In genomic region chr1:1631793-1632420, GRCh38 we compare ENCODE assay signal across 9 cellular contexts. TPM values are rescaled to one million over a fixed set of nuclear protein-coding genes. Genes with fewer than 3 reads are reported as not detected.
DNase-seq lines count a peak whose midpoint lies in the region; ATAC-seq and TF ChIP-seq lines count a peak whose summit lies in the region.
"Had no signal": no experiment of that assay in that cellular context is flagged by ENCODE, and none has a peak within 500 bp of the region (broad histone marks: within the 10 kb centered on the region; RNA-seq: fewer than 3 reads in every experiment).

Gene MMP23B, plus strand, starts transcription at chr1:1632173. Its CDS starts 46 bp downstream, at chr1:1632219.

- DNase-seq in activated naive CD8-positive, alpha-beta T cell treated with anti-CD3 and anti-CD28 coated beads, Interleukin-2, amount 10 ng/mL, durations not matched to agents 7 days and 5 days: peak; percentile 48
- no peak for DNase-seq in activated naive CD8-positive, alpha-beta T cell treated with anti-CD3 and anti-CD28 coated beads for 36 hours
- DNase-seq in endodermal cell (peak; percentile 79), cerebellar cortex (ENCODE audit: low spot score) (no peak), middle frontal gyrus (ENCODE audit: extremely low spot score, low spot score) (no peak), GM10248 (ENCODE audit: extremely low spot score) (no peak)
- no peak for DNase-seq in central memory CD4-positive, alpha-beta T cell
- DNase-seq: NCI-H1048 had no signal

- no peak for TF ChIP-seq CTCF in endodermal cell (conservative IDR thresholded peaks at IDR 0.05)
- TF ChIP-seq CTCF in GM10248 (IDR thresholded peaks at IDR 0.05; ENCODE audit: control extremely low read depth, extremely low read depth, low read depth, missing control alignments): no peak

- peaks cover 7% of the 10 kb centered on the region for H3K27me3 Mint-ChIP-seq in activated naive CD8-positive, alpha-beta T cell treated with anti-CD3 and anti-CD28 coated beads, Interleukin-2, amount 10 ng/mL, durations not matched to agents 7 days and 5 days
- peaks cover 7% of the 10 kb centered on the region for H3K27me3 Mint-ChIP-seq in activated naive CD8-positive, alpha-beta T cell treated with anti-CD3 and anti-CD28 coated beads for 36 hours
- H3K27me3 Mint-ChIP-seq in endodermal cell (ENCODE audit: insufficient read depth): peaks cover 12% of the 10 kb centered on the region

- H3K9me3 ChIP-seq in endodermal cell (ENCODE audit: control insufficient read depth, low read length): no peaks in the 10 kb centered on the region
- no peaks in the 10 kb centered on the region for H3K9me3 ChIP-seq in mononuclear cell (ENCODE audit: low read depth, low read length)

- H3K27ac Mint-ChIP-seq in activated naive CD8-positive, alpha-beta T cell treated with anti-CD3 and anti-CD28 coated beads, Interleukin-2, amount 10 ng/mL, durations not matched to agents 7 days and 5 days: peak within 1 kb of the TSS; percentile 63
- H3K27ac Mint-ChIP-seq in activated naive CD8-positive, alpha-beta T cell treated with anti-CD3 and anti-CD28 coated beads for 36 hours: no peak within 1 kb of the TSS
- no peak within 1 kb of the TSS for H3K27ac Mint-ChIP-seq in endodermal cell

- peak within 1 kb of the TSS; percentile 35 for H3K4me3 ChIP-seq in endodermal cell (ENCODE audit: low read length)
- H3K4me3 ChIP-seq in mononuclear cell (ENCODE audit: low read length): peak within 1 kb of the TSS; percentile 22

- 7 to 10% methylated on average over 11 to 48 of the region's 48 CpGs for WGBS in endodermal cell (ENCODE audit: insufficient coverage in 1 of 2, insufficient read length in 1 of 2), 2 experiments

- H3K9ac ChIP-seq in endodermal cell (ENCODE audit: extremely low read depth, low read length, poor library complexity, severe bottlenecking): no peak within 1 kb of the TSS

- peaks cover 2% of the 10 kb centered on the region for H3K36me3 Mint-ChIP-seq in activated naive CD8-positive, alpha-beta T cell treated with anti-CD3 and anti-CD28 coated beads, Interleukin-2, amount 10 ng/mL, durations not matched to agents 7 days and 5 days
- H3K36me3 Mint-ChIP-seq in activated naive CD8-positive, alpha-beta T cell treated with anti-CD3 and anti-CD28 coated beads for 36 hours: peaks cover 2% of the 10 kb centered on the region
- peaks cover 7% of the 10 kb centered on the region for H3K36me3 Mint-ChIP-seq in endodermal cell (ENCODE audit: low read depth)

- H3K4me3 Mint-ChIP-seq in activated naive CD8-positive, alpha-beta T cell treated with anti-CD3 and anti-CD28 coated beads, Interleukin-2, amount 10 ng/mL, durations not matched to agents 7 days and 5 days: peak within 1 kb of the TSS; percentile 67
- H3K4me3 Mint-ChIP-seq in activated naive CD8-positive, alpha-beta T cell treated with anti-CD3 and anti-CD28 coated beads for 36 hours: no peak within 1 kb of the TSS
- peak within 1 kb of the TSS; percentile 34 for H3K4me3 Mint-ChIP-seq in endodermal cell

- no peak within 1 kb of the TSS for H3K27ac ChIP-seq in endodermal cell (ENCODE audit: low read depth, low read length)

- no peaks in the 10 kb centered on the region for H3K36me3 ChIP-seq in endodermal cell (ENCODE audit: control insufficient read depth, insufficient read depth, low read length)

- CTCF ChIA-PET in GM10248 (lab: Yijun Ruan, JAX): no interaction called here

- ATAC-seq in activated naive CD8-positive, alpha-beta T cell treated with anti-CD3 and anti-CD28 coated beads, Interleukin-2, amount 10 ng/mL, durations not matched to agents 7 days and 5 days (ENCODE audit: low read depth): no peak

- H3K9me3 Mint-ChIP-seq in activated naive CD8-positive, alpha-beta T cell treated with anti-CD3 and anti-CD28 coated beads, Interleukin-2, amount 10 ng/mL, durations not matched to agents 7 days and 5 days: no peaks in the 10 kb centered on the region
- no peaks in the 10 kb centered on the region for H3K9me3 Mint-ChIP-seq in activated naive CD8-positive, alpha-beta T cell treated with anti-CD3 and anti-CD28 coated beads for 36 hours
- peaks cover 2% of the 10 kb centered on the region for H3K9me3 Mint-ChIP-seq in endodermal cell

- peaks cover 2% of the 10 kb centered on the region for H3K4me1 Mint-ChIP-seq in activated naive CD8-positive, alpha-beta T cell treated with anti-CD3 and anti-CD28 coated beads, Interleukin-2, amount 10 ng/mL, durations not matched to agents 7 days and 5 days
- H3K4me1 Mint-ChIP-seq in activated naive CD8-positive, alpha-beta T cell treated with anti-CD3 and anti-CD28 coated beads for 36 hours: peaks cover 5% of the 10 kb centered on the region
- H3K4me1 Mint-ChIP-seq in endodermal cell: no peaks in the 10 kb centered on the region

- H3K4me1 ChIP-seq in endodermal cell (ENCODE audit: control insufficient read depth, insufficient read depth, low read length): no peaks in the 10 kb centered on the region
- H3K4me1 ChIP-seq in mononuclear cell (ENCODE audit: insufficient read depth, low read length): peaks cover 5% of the 10 kb centered on the region

- peaks cover 14% of the 10 kb centered on the region for H3K27me3 ChIP-seq in endodermal cell (ENCODE audit: control insufficient read depth, insufficient read depth, low read length, poor library complexity, severe bottlenecking)
- peaks cover 3% of the 10 kb centered on the region for H3K27me3 ChIP-seq in mononuclear cell (ENCODE audit: insufficient read depth, low read length)

- POLR2A ChIA-PET in activated naive CD8-positive, alpha-beta T cell treated with anti-CD3 and anti-CD28 coated beads, Interleukin-2, amount 10 ng/mL, durations not matched to agents 7 days and 5 days (lab: Charles Lee): interaction anchor here (0.6 to 4.5 kb wide), 2 partner anchors 16 to 85 kb away, joined by 3 to 76 read pairs; partner anchors contain the start of gene MIB2
- POLR2A ChIA-PET in GM10248 (lab: Yijun Ruan, JAX): no interaction called here

RNA-seq across cellular contexts. Expression of gene MMP23B, which starts in this region (rescaled TPM):
- 1 to 10 TPM; 5.2 to 6.7 TPM for total RNA-seq in activated naive CD8-positive, alpha-beta T cell treated with anti-CD3 and anti-CD28 coated beads, Interleukin-2, amount 10 ng/mL, durations not matched to agents 7 days and 5 days
- 1 to 10 TPM; 1.4 to 2.3 TPM for total RNA-seq in activated naive CD8-positive, alpha-beta T cell treated with anti-CD3 and anti-CD28 coated beads for 36 hours
- total RNA-seq in endodermal cell (10 to 100 TPM; 14.7 to 19.9 TPM), mononuclear cell (1.3 TPM)
- 10.1 TPM for polyA plus RNA-seq in endodermal cell (2013, experiment 1 of 2)
- polyA plus RNA-seq in endodermal cell (2013, experiment 2 of 2): 10.4 TPM

Comparison
In these comparisons a context has a peak if more than half of its experiments do, and no peak if none do; other contexts are left out.
1. DNase-seq: peak in activated naive CD8-positive, alpha-beta T cell treated with anti-CD3 and anti-CD28 coated beads, Interleukin-2, amount 10 ng/mL, durations not matched to agents 7 days and 5 days (single experiment) and endodermal cell (single experiment); none in activated naive CD8-positive, alpha-beta T cell treated with anti-CD3 and anti-CD28 coated beads for 36 hours (single experiment), central memory CD4-positive, alpha-beta T cell (single experiment), cerebellar cortex (single experiment), middle frontal gyrus (single experiment) and GM10248 (single experiment).